ENCODE assay signal across 8 cellular contexts in the genomic region with DNA sequence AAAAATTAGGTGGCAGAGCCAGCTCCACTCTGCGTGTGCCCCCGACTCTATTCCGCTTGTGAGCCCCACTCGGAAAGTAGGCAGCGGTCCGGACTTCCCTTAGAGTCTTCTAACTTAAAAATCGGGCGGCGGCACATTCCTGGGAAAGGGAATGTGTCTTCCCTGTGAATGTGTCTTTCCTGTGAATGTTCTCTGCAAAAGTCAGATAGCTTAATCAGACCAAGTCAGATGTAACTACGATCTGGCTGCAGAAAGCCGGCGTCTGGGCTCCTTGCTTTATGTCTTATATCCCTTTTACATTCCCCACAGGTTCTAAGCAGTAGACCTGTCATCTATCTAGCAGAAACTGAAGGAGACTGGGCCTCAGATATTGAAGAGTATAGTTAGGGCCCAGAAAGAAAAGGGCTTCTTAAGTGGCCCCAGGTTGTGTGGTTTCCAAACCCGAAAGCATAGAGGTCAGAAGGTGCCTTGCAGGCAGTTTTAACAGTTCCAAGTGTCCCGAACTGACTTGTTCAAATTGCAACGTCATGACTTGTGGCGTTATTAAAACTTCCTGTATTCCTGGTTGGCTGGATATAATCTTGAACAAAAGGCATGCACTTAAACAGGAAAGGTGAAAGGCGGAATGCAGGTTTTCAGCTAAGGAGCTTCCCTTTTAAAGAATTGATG. TPM values are rescaled to one million over a fixed set of nuclear protein-coding genes. Genes with fewer than 3 reads are reported as not detected.
DNase-seq lines count a peak whose midpoint lies in the region; ATAC-seq, FAIRE-seq and TF ChIP-seq lines count a peak whose summit lies in the region.

No MANE protein-coding gene starts in this region.

- POLR2A ChIA-PET in activated CD8-positive, alpha-beta T cell treated with anti-CD3 and anti-CD28 coated beads, Interleukin-2, amount 10 ng/mL, durations not matched to agents 7 days and 5 days (lab: Charles Lee): interaction anchor here (0.7 to 1.8 kb wide), 10 partner anchors 16 to 489 kb away, joined by 3 to 9 read pairs (median 3); no protein-coding TSS in a partner anchor

- no peak for TF ChIP-seq CTCF in LNCaP clone FGC (IDR thresholded peaks at IDR 0.05; ENCODE audit: control insufficient read depth, extremely low read depth, insufficient read depth)
- TF ChIP-seq CTCF in foreskin keratinocyte (conservative IDR thresholded peaks at IDR 0.05): no peak
- no peak for TF ChIP-seq CTCF in neural progenitor cell (IDR thresholded peaks at IDR 0.05)
- no peak for TF ChIP-seq CTCF in D721Med (IDR thresholded peaks at IDR 0.05; ENCODE audit: insufficient read depth, missing control alignments)

- peak overlapping the region; percentile 80 for H3K4me2 ChIP-seq in neural progenitor cell

- no peaks in the 10 kb centered on the region for H3K27me3 Mint-ChIP-seq in activated CD8-positive, alpha-beta T cell treated with anti-CD3 and anti-CD28 coated beads, Interleukin-2, amount 10 ng/mL, durations not matched to agents 7 days and 5 days (ENCODE audit: low read depth)
- H3K27me3 Mint-ChIP-seq in neural progenitor cell (ENCODE audit: insufficient read depth, low read depth): peaks cover 2% of the 10 kb centered on the region

- peaks cover 68% of the 10 kb centered on the region for H3K79me2 ChIP-seq in neural progenitor cell (ENCODE audit: low read depth)

- peaks cover 5% of the 10 kb centered on the region for H3K36me3 ChIP-seq in neural progenitor cell

- H3K36me3 Mint-ChIP-seq in activated CD8-positive, alpha-beta T cell treated with anti-CD3 and anti-CD28 coated beads, Interleukin-2, amount 10 ng/mL, durations not matched to agents 7 days and 5 days (ENCODE audit: low read depth): peaks cover 37% of the 10 kb centered on the region
- H3K36me3 Mint-ChIP-seq in neural progenitor cell: peaks cover 2% of the 10 kb centered on the region

- peak; percentile 29 for ATAC-seq in GM19372 (IDR thresholded peaks at IDR 0.05; ENCODE audit: low read depth, unreplicated experiment)
- peak; percentile 16 for ATAC-seq in activated CD8-positive, alpha-beta T cell treated with anti-CD3 and anti-CD28 coated beads, Interleukin-2, amount 10 ng/mL, durations not matched to agents 7 days and 5 days
- peak; percentile 47 for ATAC-seq in foreskin keratinocyte
- ATAC-seq in HG03439 (IDR thresholded peaks at IDR 0.05; ENCODE audit: unreplicated experiment): no peak

- peak overlapping the region; percentile 91 for H2AFZ ChIP-seq in neural progenitor cell (replicated peaks)

- H4K20me1 ChIP-seq in neural progenitor cell (ENCODE audit: low read depth): peaks cover 6% of the 10 kb centered on the region

- peak overlapping the region; percentile 87 for H3K4me3 Mint-ChIP-seq in activated CD8-positive, alpha-beta T cell treated with anti-CD3 and anti-CD28 coated beads, Interleukin-2, amount 10 ng/mL, durations not matched to agents 7 days and 5 days
- H3K4me3 Mint-ChIP-seq in neural progenitor cell: peak overlapping the region; percentile 99

- H3K9me3 Mint-ChIP-seq in activated CD8-positive, alpha-beta T cell treated with anti-CD3 and anti-CD28 coated beads, Interleukin-2, amount 10 ng/mL, durations not matched to agents 7 days and 5 days (ENCODE audit: insufficient read depth): no peaks in the 10 kb centered on the region
- H3K9me3 Mint-ChIP-seq in neural progenitor cell: no peaks in the 10 kb centered on the region

- DNase-seq in D341Med (ENCODE audit: low spot score): peak; percentile 34
- DNase-seq in LNCaP clone FGC (ENCODE audit: low read depth): peak; percentile 93
- DNase-seq in activated CD8-positive, alpha-beta T cell treated with anti-CD3 and anti-CD28 coated beads, Interleukin-2, amount 10 ng/mL, durations not matched to agents 7 days and 5 days: peak; percentile 42
- peak; percentile 49 to 75 for DNase-seq in foreskin keratinocyte
- DNase-seq in neural progenitor cell (ENCODE audit: low spot score): peak; percentile 58
- no peak for DNase-seq in D721Med (ENCODE audit: insufficient read length, low spot score)

- H3K27ac ChIP-seq in foreskin keratinocyte: peak overlapping the region; percentile 79
- H3K27ac ChIP-seq in neural progenitor cell: peak overlapping the region; percentile 100

- no peaks in the 10 kb centered on the region for H3K9me3 ChIP-seq in neural progenitor cell (ENCODE audit: low read depth)

- peak overlapping the region; percentile 94 for H3K9ac ChIP-seq in neural progenitor cell

- H3K4me3 ChIP-seq in LNCaP clone FGC (ENCODE audit: low read depth, low read length) (peak overlapping the region; percentile 80), neural progenitor cell (peak overlapping the region; percentile 82)

- CTCF ChIA-PET in activated CD8-positive, alpha-beta T cell treated with anti-CD3 and anti-CD28 coated beads, Interleukin-2, amount 10 ng/mL, durations not matched to agents 7 days and 5 days (lab: Charles Lee): interaction anchor here (0.7 to 3.9 kb wide), 8 partner anchors 17 to 593 kb away, joined by 3 to 23 read pairs (median 4); no protein-coding TSS in a partner anchor

- H3K4me1 Mint-ChIP-seq in activated CD8-positive, alpha-beta T cell treated with anti-CD3 and anti-CD28 coated beads, Interleukin-2, amount 10 ng/mL, durations not matched to agents 7 days and 5 days (ENCODE audit: low read depth): peaks cover 42% of the 10 kb centered on the region
- H3K4me1 Mint-ChIP-seq in neural progenitor cell: peaks cover 34% of the 10 kb centered on the region

- peak overlapping the region; percentile 94 for H3K27ac Mint-ChIP-seq in activated CD8-positive, alpha-beta T cell treated with anti-CD3 and anti-CD28 coated beads, Interleukin-2, amount 10 ng/mL, durations not matched to agents 7 days and 5 days
- peak overlapping the region; percentile 97 for H3K27ac Mint-ChIP-seq in neural progenitor cell

- H3K4me1 ChIP-seq in foreskin keratinocyte: peaks cover 12% of the 10 kb centered on the region
- peaks cover 33% of the 10 kb centered on the region for H3K4me1 ChIP-seq in neural progenitor cell

- H3K27me3 ChIP-seq in foreskin keratinocyte: no peaks in the 10 kb centered on the region
- no peaks in the 10 kb centered on the region for H3K27me3 ChIP-seq in neural progenitor cell

- FAIRE-seq in D721Med (lab: Jason Lieb, UNC): no peak

- peaks cover 22% of the 10 kb centered on the region for H3F3A ChIP-seq in neural progenitor cell (ENCODE audit: low read depth)

RNA-seq across cellular contexts. Expression of a gene that starts 0.6 kb away (rescaled TPM):
- 10 to 100 TPM; 34.9 to 36.8 TPM for total RNA-seq in activated CD8-positive, alpha-beta T cell treated with anti-CD3 and anti-CD28 coated beads, Interleukin-2, amount 10 ng/mL, durations not matched to agents 7 days and 5 days
- total RNA-seq in foreskin keratinocyte (48.5 and 55.0 TPM in 2 replicates), neural progenitor cell (ENCODE audit: low replicate concordance) (74.9 and 109 TPM in 2 replicates)
- polyA plus RNA-seq in foreskin keratinocyte: 23.6 and 27.5 TPM in 2 replicates

RNA-seq across cellular contexts. Expression of a gene that starts 0.9 kb away (rescaled TPM):
- 10 to 100 TPM; 21.9 to 24.4 TPM for total RNA-seq in activated CD8-positive, alpha-beta T cell treated with anti-CD3 and anti-CD28 coated beads, Interleukin-2, amount 10 ng/mL, durations not matched to agents 7 days and 5 days
- total RNA-seq in foreskin keratinocyte: 34.0 and 36.8 TPM in 2 replicates
- 26.6 and 32.3 TPM in 2 replicates for polyA plus RNA-seq in foreskin keratinocyte
- total RNA-seq in neural progenitor cell (ENCODE audit: low replicate concordance): 31.7 and 61.8 TPM in 2 replicates
